12 cellular contexts compared by ENCODE assay signal in genomic region chr1:47624531-47624930, GRCh38.
DNase-seq lines count a peak whose midpoint lies in the region; ATAC-seq and TF ChIP-seq lines count a peak whose summit lies in the region.
"Had no signal": no experiment of that assay in that cellular context is flagged by ENCODE, and none has a peak within 500 bp of the region (broad histone marks: within the 10 kb centered on the region; RNA-seq: fewer than 3 reads in every experiment).

No MANE protein-coding gene starts in this region.

- no peaks in the 10 kb centered on the region for H3K27me3 ChIP-seq in spleen (replicated peaks in 1 of 7)

- POLR2A ChIA-PET in HEK293T (lab: Yijun Ruan, JAX) = no interaction called here

- H3K36me3 ChIP-seq in spleen = no peaks in the 10 kb centered on the region

- TF ChIP-seq CTCF in spleen (IDR thresholded peaks at IDR 0.05 in 8 of 11, conservative IDR thresholded peaks at IDR 0.05 in 3 of 11) = no peak

- no peaks in the 10 kb centered on the region for H3K4me1 ChIP-seq in spleen

- intact Hi-C loops in spleen (cut with DNase I; ENCODE audit: low total_unique reads) = no loop called here

- no peak overlapping the region for H3K27ac ChIP-seq in spleen

- no peak overlapping the region for H3K4me3 ChIP-seq in spleen

- DNase-seq in ELF-1 (ENCODE audit: low read depth, low spot score) = peak; percentile 76
- peak; percentile 26 for DNase-seq in NCI-H1105 (lab: John Stamatoyannopoulos, UW)
- DNase-seq in amniotic epithelial cell (ENCODE audit: low read depth) = peak; percentile 2
- peak; percentile 24 for DNase-seq in mesenteric fat pad (ENCODE audit: low spot score)
- no peak for DNase-seq in spleen
- DNase-seq in T-helper 9 cell = no peak
- DNase-seq in HEK293T (ENCODE audit: extremely low spot score) = no peak
- DNase-seq: NCI-H2081 treated with DMSO at 0.1 percent for 48 hours, T-helper 1 cell had no signal

- TF ChIP-seq POLR2A in spleen (IDR thresholded peaks at IDR 0.05) = no peak

- ATAC-seq in HG03135 (IDR thresholded peaks at IDR 0.05; ENCODE audit: unreplicated experiment) = no peak
- ATAC-seq: activated T-cell treated with anti-CD3 and anti-CD28 coated beads, Interleukin-2, amount 50 U/mL, for 72 hours; natural killer cell treated with Interleukin-12 subunit alpha and Interleukin-12 subunit beta and Interleukin-15 and Interleukin-18, amount 100 ng/mL, for 72 hours had no signal

- H3K9me3 ChIP-seq in spleen = no peaks in the 10 kb centered on the region

- 32 to 55% (median 42%) methylated on average over 4 of the region's 4 CpGs for WGBS in spleen, 5 donors

- CTCF ChIA-PET in HEK293T (lab: Yijun Ruan, JAX) = interaction anchor here (0.6 kb wide), 2 partner anchors 105 to 238 kb away, joined by 3 to 5 read pairs; no protein-coding TSS in a partner anchor

TF ChIP-seq in HEK293T, 16 proteins besides CTCF, POLR2A, EP300 and RAD21:
- TF ChIP-seq ZNF384 (IDR thresholded peaks at IDR 0.05) (no peak), L3MBTL2 (conservative IDR thresholded peaks at IDR 0.05) (no peak), SUZ12 (IDR thresholded peaks at IDR 0.05) (no peak), TARDBP (IDR thresholded peaks at IDR 0.05) (no peak), PKNOX1 (IDR thresholded peaks at IDR 0.05) (no peak), FOXK2 (IDR thresholded peaks at IDR 0.05) (no peak), HDGF (IDR thresholded peaks at IDR 0.05; ENCODE audit: borderline replicate concordance) (no peak), LEF1 (IDR thresholded peaks at IDR 0.05; ENCODE audit: borderline replicate concordance) (no peak), BHLHE40 (IDR thresholded peaks at IDR 0.05; ENCODE audit: borderline replicate concordance) (no peak), SP1 (IDR thresholded peaks at IDR 0.05) (no peak), FOXA1 (IDR thresholded peaks at IDR 0.05) (no peak), ELF4 (IDR thresholded peaks at IDR 0.05) (no peak), FOXM1 (IDR thresholded peaks at IDR 0.05; ENCODE audit: borderline replicate concordance) (no peak), ARNT (IDR thresholded peaks at IDR 0.05) (no peak), CTBP1 (IDR thresholded peaks at IDR 0.05; ENCODE audit: borderline replicate concordance) (no peak), NFRKB (IDR thresholded peaks at IDR 0.05) (no peak)

Comparison
In these comparisons a context has a peak if more than half of its experiments do, and no peak if none do; other contexts are left out.
1. DNase-seq: peak in ELF-1 (single experiment), NCI-H1105 (single experiment), amniotic epithelial cell (single experiment) and mesenteric fat pad (single experiment); none in spleen (single experiment), T-helper 9 cell (single experiment) and HEK293T (single experiment).